ENCODE assay signal across 11 cellular contexts in genomic region chr5:80191397-80191796, GRCh38.
DNase-seq lines count a peak whose midpoint lies in the region; ATAC-seq and TF ChIP-seq lines count a peak whose summit lies in the region.
"Had no signal": no experiment of that assay in that cellular context is flagged by ENCODE, and none has a peak within 500 bp of the region (broad histone marks: within the 10 kb centered on the region; RNA-seq: fewer than 3 reads in every experiment).

No MANE protein-coding gene starts in this region.

- no peak for ATAC-seq in activated CD8-positive, alpha-beta memory T cell treated with anti-CD3 and anti-CD28 coated beads, Interleukin-2, amount 10 ng/mL, durations not matched to agents 7 days and 5 days
- no peak for ATAC-seq in activated CD8-positive, alpha-beta T cell treated with anti-CD3 and anti-CD28 coated beads for 36 hours
- ATAC-seq in lower lobe of right lung, result no peak
- ATAC-seq: gastroesophageal sphincter had no signal

- H3K4me1 Mint-ChIP-seq in activated CD8-positive, alpha-beta memory T cell treated with anti-CD3 and anti-CD28 coated beads, Interleukin-2, amount 10 ng/mL, durations not matched to agents 7 days and 5 days, result peaks cover 85% of the 10 kb centered on the region
- peaks cover 81% of the 10 kb centered on the region for H3K4me1 Mint-ChIP-seq in activated CD8-positive, alpha-beta T cell treated with anti-CD3 and anti-CD28 coated beads for 36 hours (ENCODE audit: low read depth)

- intact Hi-C loops in activated CD8-positive, alpha-beta T cell treated with anti-CD3 and anti-CD28 coated beads for 36 hours (cut with micrococcal nuclease), result loop anchor here (5.0 kb wide), 3 partner anchors 61 to 99 kb away; no protein-coding TSS in a partner anchor
- intact Hi-C loops in lower lobe of right lung (cut with DNase I), result no loop called here

- H3K9me3 Mint-ChIP-seq in activated CD8-positive, alpha-beta memory T cell treated with anti-CD3 and anti-CD28 coated beads, Interleukin-2, amount 10 ng/mL, durations not matched to agents 7 days and 5 days (ENCODE audit: low read depth), result no peaks in the 10 kb centered on the region
- no peaks in the 10 kb centered on the region for H3K9me3 Mint-ChIP-seq in activated CD8-positive, alpha-beta T cell treated with anti-CD3 and anti-CD28 coated beads for 36 hours

- POLR2A ChIA-PET in activated CD8-positive, alpha-beta T cell treated with anti-CD3 and anti-CD28 coated beads for 36 hours (lab: Charles Lee), result interaction anchor here (1.1 to 3.2 kb wide), 5 partner anchors 8 to 48 kb away, joined by 3 to 16 read pairs (median 9); no protein-coding TSS in a partner anchor

- peak overlapping the region; percentile 96 for H3K27ac Mint-ChIP-seq in activated CD8-positive, alpha-beta memory T cell treated with anti-CD3 and anti-CD28 coated beads, Interleukin-2, amount 10 ng/mL, durations not matched to agents 7 days and 5 days
- H3K27ac Mint-ChIP-seq in activated CD8-positive, alpha-beta T cell treated with anti-CD3 and anti-CD28 coated beads for 36 hours, result peak overlapping the region; percentile 86

- CTCF ChIA-PET in activated CD8-positive, alpha-beta memory T cell treated with anti-CD3 and anti-CD28 coated beads, Interleukin-2, amount 10 ng/mL, durations not matched to agents 7 days and 5 days (lab: Charles Lee), result interaction anchor here (1.0 to 4.1 kb wide), 5 partner anchors 9 to 253 kb away, joined by 3 to 22 read pairs (median 4); no protein-coding TSS in a partner anchor
- CTCF ChIA-PET in activated CD8-positive, alpha-beta T cell treated with anti-CD3 and anti-CD28 coated beads for 36 hours (lab: Charles Lee), result interaction anchor here (0.8 to 5.0 kb wide), 6 partner anchors 11 to 108 kb away, joined by 3 to 24 read pairs (median 4); no protein-coding TSS in a partner anchor

- TF ChIP-seq CTCF in activated CD8-positive, alpha-beta T cell treated with anti-CD3 and anti-CD28 coated beads for 36 hours (IDR thresholded peaks at IDR 0.05), result no peak
- TF ChIP-seq CTCF in lower lobe of right lung (IDR thresholded peaks at IDR 0.05), result no peak

- no peak overlapping the region for H3K4me3 ChIP-seq in lower lobe of right lung
- H3K4me3 ChIP-seq: gastroesophageal sphincter had no signal

- peaks cover 13% of the 10 kb centered on the region for H3K36me3 Mint-ChIP-seq in activated CD8-positive, alpha-beta memory T cell treated with anti-CD3 and anti-CD28 coated beads, Interleukin-2, amount 10 ng/mL, durations not matched to agents 7 days and 5 days
- peaks cover 17% of the 10 kb centered on the region for H3K36me3 Mint-ChIP-seq in activated CD8-positive, alpha-beta T cell treated with anti-CD3 and anti-CD28 coated beads for 36 hours (ENCODE audit: low read depth)

- peak overlapping the region; percentile 44 for H3K27ac ChIP-seq in lower lobe of right lung
- peak overlapping the region; percentile 74 for H3K27ac ChIP-seq in temporal lobe (ENCODE audit: low read depth, low read length)
- H3K27ac ChIP-seq: SJCRH30 had no signal

- no peaks in the 10 kb centered on the region for H3K9me3 ChIP-seq in lower lobe of right lung
- H3K9me3 ChIP-seq: gastroesophageal sphincter, SJCRH30 had no signal

- H3K27me3 ChIP-seq in lower lobe of right lung (ENCODE audit: low read depth), result no peaks in the 10 kb centered on the region
- H3K27me3 ChIP-seq: gastroesophageal sphincter, SJCRH30 had no signal

- peak overlapping the region; percentile 85 for H3K4me3 Mint-ChIP-seq in activated CD8-positive, alpha-beta memory T cell treated with anti-CD3 and anti-CD28 coated beads, Interleukin-2, amount 10 ng/mL, durations not matched to agents 7 days and 5 days
- peak overlapping the region; percentile 76 for H3K4me3 Mint-ChIP-seq in activated CD8-positive, alpha-beta T cell treated with anti-CD3 and anti-CD28 coated beads for 36 hours

- peaks cover 66% of the 10 kb centered on the region for H3K4me1 ChIP-seq in lower lobe of right lung

- no peak for DNase-seq in activated CD8-positive, alpha-beta memory T cell treated with anti-CD3 and anti-CD28 coated beads, Interleukin-2, amount 10 ng/mL, durations not matched to agents 7 days and 5 days
- no peak for DNase-seq in activated CD8-positive, alpha-beta memory T cell treated with anti-CD3 and anti-CD28 coated beads, Interleukin-2, amount 50 U/mL, for 4 hours
- no peak for DNase-seq in activated CD8-positive, alpha-beta T cell treated with anti-CD3 and anti-CD28 coated beads for 36 hours
- DNase-seq in lower lobe of right lung (no peak), retina (no peak), COLO668 (lab: John Stamatoyannopoulos, UW; ENCODE audit: unreplicated experiment) (no peak)
- no peak for DNase-seq in effector CD8-positive, alpha-beta T cell (lab: John Stamatoyannopoulos, UW)
- DNase-seq: GDM1 had no signal

- peaks cover 5% of the 10 kb centered on the region for H3K36me3 ChIP-seq in lower lobe of right lung
- H3K36me3 ChIP-seq: gastroesophageal sphincter, SJCRH30 had no signal

- H3K27me3 Mint-ChIP-seq in activated CD8-positive, alpha-beta memory T cell treated with anti-CD3 and anti-CD28 coated beads, Interleukin-2, amount 10 ng/mL, durations not matched to agents 7 days and 5 days, result no peaks in the 10 kb centered on the region
- H3K27me3 Mint-ChIP-seq in activated CD8-positive, alpha-beta T cell treated with anti-CD3 and anti-CD28 coated beads for 36 hours, result no peaks in the 10 kb centered on the region
